ENCODE assay signal across 1 cellular context in genomic region chr20:10031451-10032215, GRCh38. TPM values are rescaled to one million over a fixed set of nuclear protein-coding genes. Genes with fewer than 3 reads are reported as not detected.
"Had no signal": no experiment of that assay in that cellular context is flagged by ENCODE, and none has a peak within 500 bp of the region (broad histone marks: within the 10 kb centered on the region; RNA-seq: fewer than 3 reads in every experiment).

No MANE protein-coding gene starts in this region.

RNA-seq across cellular contexts. Expression of gene ANKEF1, which starts 3.2 kb away (rescaled TPM):
- total RNA-seq: HFFc6 had no signal
